ENCODE assay signal across 8 cellular contexts in the genomic region with DNA sequence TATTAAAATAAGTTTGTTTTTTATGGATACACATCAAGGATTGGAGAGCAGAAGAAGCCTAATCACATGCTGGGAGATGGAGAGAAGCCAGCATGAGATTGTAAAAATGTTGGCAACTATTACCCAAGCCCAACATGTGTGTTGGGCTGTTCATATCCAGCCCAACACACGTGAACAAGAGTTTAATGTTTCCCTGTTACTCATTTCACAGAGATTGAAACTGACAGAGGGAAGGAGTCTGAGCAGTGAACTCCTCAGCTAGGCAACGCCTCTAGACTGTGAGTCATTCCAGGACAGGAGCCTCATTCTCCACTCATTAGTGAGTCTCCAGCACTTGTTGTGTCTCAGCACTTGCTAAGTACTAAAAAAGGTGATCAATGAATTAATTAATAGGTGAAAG. TPM values are rescaled to one million over a fixed set of nuclear protein-coding genes. Genes with fewer than 3 reads are reported as not detected.
A peak's percentile ranks its signal among the peaks of the same experiment; 100 is the strongest.
DNase-seq lines count a peak whose midpoint lies in the region; ATAC-seq and TF ChIP-seq lines count a peak whose summit lies in the region.

No MANE protein-coding gene starts in this region.

- H3K9me2 ChIP-seq in Karpas-422 (replicated peaks; ENCODE audit: insufficient read depth, low read length) = no peaks in the 10 kb centered on the region

- ATAC-seq in GM19397 (IDR thresholded peaks at IDR 0.05; ENCODE audit: unreplicated experiment) (peak; percentile 82), HG03175 (IDR thresholded peaks at IDR 0.05; ENCODE audit: unreplicated experiment) (peak; percentile 95), left ventricle myocardium superior (no peak)

- no peak overlapping the region for H3K4me3 ChIP-seq in choroid plexus epithelial cell (ENCODE audit: low read depth, low read length)
- no peak overlapping the region for H3K4me3 ChIP-seq in Karpas-422 (ENCODE audit: low read length)

- no peaks in the 10 kb centered on the region for H4K20me1 ChIP-seq in Karpas-422 (ENCODE audit: insufficient read depth, low read depth, low read length)

- H3K9me3 ChIP-seq in Karpas-422 (ENCODE audit: low read length) = no peaks in the 10 kb centered on the region

- H3K36me3 ChIP-seq in Karpas-422 (ENCODE audit: insufficient read depth, low read length) = no peaks in the 10 kb centered on the region

- no peak overlapping the region for H3K27ac ChIP-seq in Karpas-422 (ENCODE audit: low read length)

- no peaks in the 10 kb centered on the region for H3K4me1 ChIP-seq in Karpas-422 (ENCODE audit: low read length)

- no peak overlapping the region for H2AFZ ChIP-seq in Karpas-422 (ENCODE audit: low read length)

- DNase-seq in AG20443 (ENCODE audit: low spot score) (peak; percentile 62), choroid plexus epithelial cell (ENCODE audit: low read depth) (peak; percentile 94), NCI-H748 (lab: John Stamatoyannopoulos, UW; ENCODE audit: unreplicated experiment) (no peak), left ventricle myocardium superior (no peak), Karpas-422 (no peak), HUDEP-2 (lab: John Stamatoyannopoulos, UW; ENCODE audit: unreplicated experiment in 76 of 76) (no peak)

- no peak overlapping the region for H3K9ac ChIP-seq in Karpas-422 (ENCODE audit: low read length)

- H3K27me3 ChIP-seq in Karpas-422 (ENCODE audit: low read length) = no peaks in the 10 kb centered on the region

- H3K4me2 ChIP-seq in Karpas-422 (ENCODE audit: low read depth, low read length, poor library complexity, severe bottlenecking) = no peak overlapping the region

- no peak for TF ChIP-seq CTCF in choroid plexus epithelial cell (conservative IDR thresholded peaks at IDR 0.05; ENCODE audit: low read depth, low read length)

- H3K79me2 ChIP-seq in Karpas-422 (ENCODE audit: low read length) = no peaks in the 10 kb centered on the region

- intact Hi-C loops in left ventricle myocardium superior (cut with micrococcal nuclease) = no loop called here

RNA-seq across cellular contexts. Expression of a gene that starts 43.2 kb away (rescaled TPM):
- 34.5 TPM for total RNA-seq in left ventricle myocardium superior
- 32.6 and 41.6 TPM in 2 replicates for total RNA-seq in Karpas-422 (2014; rRNA removed; shearing (Covaris generic); ENCODE audit: low replicate concordance)

Comparison
In these comparisons a context has a peak if more than half of its experiments do, and no peak if none do; other contexts are left out.
1. DNase-seq: peak in AG20443 (single experiment) and choroid plexus epithelial cell (single experiment); none in NCI-H748 (single experiment), left ventricle myocardium superior (single experiment), Karpas-422 (single experiment) and HUDEP-2 (0 of 76).